In genomic region chr3:10501664-10502052, GRCh38 we compare ENCODE assay signal across 28 cellular contexts. TPM values are rescaled to one million over a fixed set of nuclear protein-coding genes. Genes with fewer than 3 reads are reported as not detected.
"Had no signal": no experiment of that assay in that cellular context is flagged by ENCODE, and none has a peak within 500 bp of the region (broad histone marks: within the 10 kb centered on the region; RNA-seq: fewer than 3 reads in every experiment).

No MANE protein-coding gene starts in this region.

- H3K36me3 Mint-ChIP-seq: immature natural killer cell, mesothelial cell of epicardium had no signal

- H3K4me1 ChIP-seq: foreskin keratinocyte, lower lobe of right lung had no signal

- H3K4me2 ChIP-seq: hepatocyte had no signal

- H3K4me3 Mint-ChIP-seq: immature natural killer cell, mesothelial cell of epicardium had no signal

- H3K9me3 Mint-ChIP-seq: immature natural killer cell, mesothelial cell of epicardium had no signal

- H3K27ac Mint-ChIP-seq: mesothelial cell of epicardium had no signal

- H3K9me3 ChIP-seq: esophagus muscularis mucosa, gastroesophageal sphincter, heart left ventricle, left lung, lower lobe of right lung, mucosa of descending colon had no signal

- ATAC-seq: foreskin keratinocyte, gastroesophageal sphincter, heart left ventricle, left cardiac atrium, left lung, left ventricle myocardium superior, lower lobe of right lung, mucosa of descending colon had no signal

- H3K4me1 Mint-ChIP-seq: immature natural killer cell, mesothelial cell of epicardium had no signal

- H3K27ac ChIP-seq: coronary artery, esophagus muscularis mucosa, foreskin keratinocyte, gastroesophageal sphincter, heart left ventricle, hepatocyte, left lung, lower lobe of right lung had no signal

- DNase-seq: dermis blood vessel endothelial cell; dorsolateral prefrontal cortex; effector CD4-positive, alpha-beta T cell; effector memory CD4-positive, alpha-beta T cell; foreskin keratinocyte; heart left ventricle; hypothalamus; immature natural killer cell; islet precursor cell; left cardiac atrium; left lung; left ventricle myocardium superior; lower lobe of right lung; mesenchymal stem cell; mucosa of descending colon had no signal

- H3K4me3 ChIP-seq: coronary artery, esophagus muscularis mucosa, gastroesophageal sphincter, heart left ventricle, hepatocyte, left lung, lower lobe of right lung, mucosa of descending colon had no signal

- H3K36me3 ChIP-seq: esophagus muscularis mucosa, gastroesophageal sphincter, heart left ventricle, left lung, lower lobe of right lung had no signal

- FAIRE-seq: colon, endothelial cell of umbilical vein, frontal cortex had no signal

RNA-seq across cellular contexts. Expression of gene ATP2B2, which starts 3.7 kb away (rescaled TPM):
- total RNA-seq: dermis blood vessel endothelial cell, endothelial cell of umbilical vein, epithelial cell of proximal tubule, fibroblast of lung, fibroblast of villous mesenchyme, foreskin keratinocyte, kidney epithelial cell, left ventricle myocardium superior, lung microvascular endothelial cell, mesothelial cell of epicardium had no signal
- polyA plus RNA-seq: endothelial cell of umbilical vein, fibroblast of lung, foreskin keratinocyte, immature natural killer cell had no signal
